Comparison of ENCODE assay signal across 8 cellular contexts in the genomic region with DNA sequence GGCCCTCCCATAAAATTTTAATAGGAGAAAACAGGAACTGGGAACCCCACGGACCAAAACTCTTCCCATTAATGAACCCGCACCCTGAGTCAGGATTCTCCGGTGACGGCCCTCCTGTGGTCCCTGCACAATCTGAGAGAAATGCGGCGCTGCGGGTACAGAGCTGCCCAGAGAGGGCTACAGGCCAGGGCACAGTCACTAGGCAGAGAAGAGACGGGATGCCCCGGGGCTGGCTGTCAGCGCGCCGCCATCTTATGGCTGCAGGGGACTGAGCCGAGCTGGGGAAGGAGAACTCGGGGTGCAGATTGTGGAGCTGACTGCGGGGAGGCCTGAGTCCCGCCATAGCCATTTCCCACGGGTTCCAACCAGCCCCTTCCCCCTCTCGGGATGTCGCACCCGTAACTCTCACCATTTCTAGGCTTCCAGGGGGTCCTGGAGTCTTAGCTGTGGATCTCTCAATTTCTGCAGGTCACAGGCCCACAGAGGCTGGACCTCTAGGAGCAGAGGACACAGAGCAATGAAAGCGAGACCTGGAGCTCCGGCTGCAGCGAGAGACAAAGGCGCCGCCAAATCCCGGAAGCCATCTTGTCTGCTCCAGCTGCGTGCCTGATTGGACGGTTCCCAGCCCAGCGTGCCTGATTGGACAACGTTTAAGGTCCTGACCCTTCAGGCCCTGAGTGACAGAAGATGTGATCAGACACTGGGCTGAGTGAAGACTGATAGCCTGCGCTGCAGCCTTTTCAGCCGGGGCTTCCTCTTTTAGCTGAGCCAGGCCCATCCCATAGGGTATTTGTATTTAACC. TPM values are rescaled to one million over a fixed set of nuclear protein-coding genes. Genes with fewer than 3 reads are reported as not detected.
DNase-seq lines count a peak whose midpoint lies in the region; ATAC-seq and TF ChIP-seq lines count a peak whose summit lies in the region.

A gene (minus strand): TSS at position 591 of the 802 bp plus-strand sequence. CDS start 179 bp downstream, at position 412.

- peak within 1 kb of the TSS; percentile 93 for H3K27ac Mint-ChIP-seq in activated naive CD8-positive, alpha-beta T cell treated with anti-CD3 and anti-CD28 coated beads, Interleukin-2, amount 50 U/mL, for 24 hours

- peaks cover 36% of the 10 kb centered on the region for H3K36me3 Mint-ChIP-seq in activated naive CD8-positive, alpha-beta T cell treated with anti-CD3 and anti-CD28 coated beads, Interleukin-2, amount 50 U/mL, for 24 hours (ENCODE audit: low read depth)

- H3K4me3 ChIP-seq in upper lobe of left lung: peak within 1 kb of the TSS; percentile 59 to 91 (median 76)

- H3K36me3 ChIP-seq in upper lobe of left lung: peaks cover 0 to 7% (median 0%) of the 10 kb centered on the region in 4 donors

- peaks cover 52% of the 10 kb centered on the region for H3K4me1 Mint-ChIP-seq in activated naive CD8-positive, alpha-beta T cell treated with anti-CD3 and anti-CD28 coated beads, Interleukin-2, amount 50 U/mL, for 24 hours

- no peaks in the 10 kb centered on the region for H3K9me3 Mint-ChIP-seq in activated naive CD8-positive, alpha-beta T cell treated with anti-CD3 and anti-CD28 coated beads, Interleukin-2, amount 50 U/mL, for 24 hours

- no peak for TF ChIP-seq EP300 in upper lobe of left lung (IDR thresholded peaks at IDR 0.05)

- intact Hi-C loops in cardiac septum (cut with DNase I): loop anchor here (5.0 to 10.0 kb wide), 3 partner anchors 70 to 345 kb away; a partner anchor contains a TSS

- H3K27ac ChIP-seq in upper lobe of left lung: peak within 1 kb of the TSS; percentile 86 to 92 (median 88)

- no peaks in the 10 kb centered on the region for H3K9me3 ChIP-seq in upper lobe of left lung

- TF ChIP-seq CTCF in GM10266 (IDR thresholded peaks at IDR 0.05; ENCODE audit: control insufficient read depth, insufficient read depth, low read depth, missing control alignments) (no peak), upper lobe of left lung (IDR thresholded peaks at IDR 0.05) (peak in 1 of 6 experiments; percentile 15)

- DNase-seq in GM10266 (ENCODE audit: extremely low spot score) (peak; percentile 79), NCI-H1092 (lab: John Stamatoyannopoulos, UW) (peak; percentile 83), SW 1271 (lab: John Stamatoyannopoulos, UW) (peak; percentile 79 to 91), cardiac septum (ENCODE audit: low spot score) (peak; percentile 95), pons (ENCODE audit: low spot score) (peak; percentile 96), upper lobe of left lung (peak; percentile 87 to 95)
- DNase-seq in activated naive CD8-positive, alpha-beta T cell treated with anti-CD3 and anti-CD28 coated beads, Interleukin-2, amount 50 U/mL, for 24 hours: peak; percentile 86

- H3K27me3 ChIP-seq in upper lobe of left lung: no peaks in the 10 kb centered on the region

- peak; percentile 91 for ATAC-seq in HG02610 (IDR thresholded peaks at IDR 0.05; ENCODE audit: unreplicated experiment)
- peak; percentile 96 for ATAC-seq in activated naive CD8-positive, alpha-beta T cell treated with anti-CD3 and anti-CD28 coated beads, Interleukin-2, amount 50 U/mL, for 24 hours
- peak; percentile 96 to 98 for ATAC-seq in upper lobe of left lung (ENCODE audit: low FRiP score in 2 of 2)

- H3K27me3 Mint-ChIP-seq in activated naive CD8-positive, alpha-beta T cell treated with anti-CD3 and anti-CD28 coated beads, Interleukin-2, amount 50 U/mL, for 24 hours: no peaks in the 10 kb centered on the region

- H3K4me3 Mint-ChIP-seq in activated naive CD8-positive, alpha-beta T cell treated with anti-CD3 and anti-CD28 coated beads, Interleukin-2, amount 50 U/mL, for 24 hours: peak within 1 kb of the TSS; percentile 96

- TF ChIP-seq POLR2A in upper lobe of left lung (IDR thresholded peaks at IDR 0.05): peak in 3 of 4 donors; percentile 18 to 57 (median 31)

- 0 to 1% methylated on average over 19 to 32 of the region's 32 CpGs for WGBS in upper lobe of left lung, 2 donors

- H3K4me1 ChIP-seq in upper lobe of left lung: peaks cover 6 to 21% (median 8%) of the 10 kb centered on the region in 4 donors

RNA-seq across cellular contexts. Expression of the gene that starts here (rescaled TPM):
- total RNA-seq in cardiac septum: 3.5 TPM
- total RNA-seq in upper lobe of left lung: 10 to 100 TPM; 10.1 to 16.1 (median 12.8) TPM

Comparison
In these comparisons a context has a peak if more than half of its experiments do, and no peak if none do; other contexts are left out.
1. Peak in every context shown above with its lines: DNase-seq, ATAC-seq, H3K4me3 ChIP-seq and H3K27ac ChIP-seq.